Comparison of ENCODE assay signal across 29 cellular contexts in the genomic region with DNA sequence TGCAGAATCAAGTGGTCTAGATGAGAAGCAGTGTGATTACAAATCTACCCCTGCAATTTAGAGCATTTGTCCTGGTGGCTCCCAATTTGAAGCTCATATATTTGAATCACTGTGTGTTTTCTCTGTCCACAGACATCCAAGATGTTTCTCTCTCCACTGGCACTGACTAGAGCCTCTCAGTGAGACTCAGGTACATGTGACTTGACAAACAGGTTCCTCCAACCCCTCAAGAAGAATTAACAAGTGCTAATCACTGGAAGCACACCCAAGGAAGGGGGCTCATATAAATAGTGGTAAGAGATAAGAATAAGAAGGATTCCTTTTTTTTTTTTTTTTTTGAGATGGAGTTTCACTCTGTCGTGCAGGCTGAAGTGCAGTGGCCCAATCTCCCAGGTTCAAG. TPM values are rescaled to one million over a fixed set of nuclear protein-coding genes. Genes with fewer than 3 reads are reported as not detected.
DNase-seq lines count a peak whose midpoint lies in the region; ATAC-seq and TF ChIP-seq lines count a peak whose summit lies in the region.
"Had no signal": no experiment of that assay in that cellular context is flagged by ENCODE, and none has a peak within 500 bp of the region (broad histone marks: within the 10 kb centered on the region; RNA-seq: fewer than 3 reads in every experiment).

No MANE protein-coding gene starts in this region.

- H3K4me3 ChIP-seq in upper lobe of right lung (no peak overlapping the region), foreskin fibroblast (ENCODE audit: low read depth in 1 of 2, low read length in 2 of 2) (no peak overlapping the region)
- H3K4me3 ChIP-seq: PC-9, SJCRH30 had no signal

- H3K27ac ChIP-seq in VCaP (peak overlapping the region; percentile 64), upper lobe of right lung (no peak overlapping the region)
- H3K27ac ChIP-seq: PC-9, SJCRH30 had no signal

- DNase-seq in ELF-1 (ENCODE audit: low read depth, low spot score) = peak; percentile 20
- peak; percentile 45 for DNase-seq in iPS-NIHi7 (ENCODE audit: extremely low spot score)
- no peak for DNase-seq in upper lobe of right lung
- DNase-seq in foreskin fibroblast = no peak
- no peak for DNase-seq in cerebellum (ENCODE audit: low spot score)
- DNase-seq in GM19238 (ENCODE audit: insufficient read length, low spot score) = no peak
- DNase-seq: C1 segment of cervical spinal cord; CD8-positive, alpha-beta T cell; DMS79 treated with DMSO at 0.1 percent for 48 hours; H7; Karpas-422; NCI-H1092 treated with DMSO at 0.1 percent for 48 hours; NCI-H1436 treated with DMSO at 0.1 percent for 48 hours; NCI-H187 treated with DMSO at 0.1 percent for 48 hours; NCI-H446; NCI-H526; NCI-H82; NK-92 treated with Interleukin-12 subunit alpha and Interleukin-12 subunit beta, amount 100 ng/mL, for 24 hours; PC-9; SJCRH30 had no signal

- no peaks in the 10 kb centered on the region for H3K9me3 ChIP-seq in upper lobe of right lung
- H3K9me3 ChIP-seq: Caco-2, SJCRH30 had no signal

- no peak for TF ChIP-seq CTCF in VCaP (conservative IDR thresholded peaks at IDR 0.05)
- TF ChIP-seq CTCF in upper lobe of right lung (IDR thresholded peaks at IDR 0.05) = no peak
- TF ChIP-seq CTCF in foreskin fibroblast (IDR thresholded peaks at IDR 0.05; ENCODE audit: low read depth, low read length) = no peak

- H3K4me1 ChIP-seq in upper lobe of right lung = no peaks in the 10 kb centered on the region
- H3K4me1 ChIP-seq: Caco-2, SJCRH30 had no signal

- no peaks in the 10 kb centered on the region for H3K36me3 ChIP-seq in upper lobe of right lung
- H3K36me3 ChIP-seq: SJCRH30 had no signal

- intact Hi-C loops in upper lobe of right lung (cut with DNase I) = no loop called here

- H3K27me3 ChIP-seq in upper lobe of right lung = no peaks in the 10 kb centered on the region

- ATAC-seq in upper lobe of right lung = peak; percentile 55
- ATAC-seq: CD8-positive, alpha-beta T cell; HepG2; Right ventricle myocardium inferior; SK-N-SH treated with all-trans-retinoic acid at 6 μM for 48 hours had no signal

RNA-seq across cellular contexts. Expression of a gene that starts 20.5 kb away (rescaled TPM):
- total RNA-seq in upper lobe of right lung (not detected), cerebellum (not detected)
- total RNA-seq: Caco-2; CD8-positive, alpha-beta T cell; H7; HepG2; HT1080; M059J; PC-9; Right ventricle myocardium inferior; RPMI7951; SJCRH30 had no signal

RNA-seq across cellular contexts. Expression of a gene that starts 34.4 kb away (rescaled TPM):
- total RNA-seq in upper lobe of right lung = not detected
- not detected for total RNA-seq in cerebellum
- total RNA-seq: A673; Caco-2; CD8-positive, alpha-beta T cell; H7; HepG2; HT1080; M059J; PC-9; Right ventricle myocardium inferior; RPMI7951; SJCRH30 had no signal

RNA-seq across cellular contexts. Expression of a gene that starts 39.4 kb away (rescaled TPM):
- total RNA-seq in upper lobe of right lung (not detected), cerebellum (not detected)
- total RNA-seq: Caco-2; CD8-positive, alpha-beta T cell; H7; HepG2; HT1080; M059J; PC-9; Right ventricle myocardium inferior; RPMI7951; SJCRH30 had no signal

RNA-seq across cellular contexts. Expression of a gene that starts 59.4 kb away (rescaled TPM):
- not detected for total RNA-seq in upper lobe of right lung
- not detected for total RNA-seq in cerebellum
- total RNA-seq: A673; Caco-2; CD8-positive, alpha-beta T cell; H7; HepG2; HT1080; M059J; PC-9; Right ventricle myocardium inferior; RPMI7951; SJCRH30 had no signal

Comparison
In these comparisons a context has a peak if more than half of its experiments do, and no peak if none do; other contexts are left out.
1. DNase-seq: peak in ELF-1 (single experiment) and iPS-NIHi7 (single experiment); none in upper lobe of right lung (single experiment), foreskin fibroblast (0 of 2), cerebellum (single experiment) and GM19238 (single experiment).